Comparison of ENCODE assay signal across 10 cellular contexts in genomic region chr22:18518061-18518460, GRCh38. TPM values are rescaled to one million over a fixed set of nuclear protein-coding genes. Genes with fewer than 3 reads are reported as not detected.
"Had no signal": no experiment of that assay in that cellular context is flagged by ENCODE, and none has a peak within 500 bp of the region (broad histone marks: within the 10 kb centered on the region; RNA-seq: fewer than 3 reads in every experiment).

TSS of gene GGTLC3 (minus strand) at chr22:18518161. CDS start at chr22:18517897, 264 bp downstream.

RNA-seq across cellular contexts. Expression of gene GGTLC3, which starts in this region (rescaled TPM):
- total RNA-seq: stomach, subcutaneous adipose tissue, suprapubic skin, temporal lobe, thoracic aorta, tibial nerve, transverse colon, urinary bladder, uterus, vagina had no signal
